22 cellular contexts compared by ENCODE assay signal in genomic region chr19:17942582-17943283, GRCh38. TPM values are rescaled to one million over a fixed set of nuclear protein-coding genes. Genes with fewer than 3 reads are reported as not detected.
A peak's percentile ranks its signal among the peaks of the same experiment; 100 is the strongest.
DNase-seq lines count a peak whose midpoint lies in the region; TF ChIP-seq lines count a peak whose summit lies in the region.
"Had no signal": no experiment of that assay in that cellular context is flagged by ENCODE, and none has a peak within 500 bp of the region (broad histone marks: within the 10 kb centered on the region; RNA-seq: fewer than 3 reads in every experiment).

No MANE protein-coding gene starts in this region.

- H3K9me3 ChIP-seq in iPS-15b (ENCODE audit: control insufficient read depth, insufficient read depth, low read length) (no peaks in the 10 kb centered on the region), thymus (ENCODE audit: control insufficient read depth) (no peaks in the 10 kb centered on the region), uterus (no peaks in the 10 kb centered on the region)
- H3K9me3 ChIP-seq: SJSA1, vagina had no signal

- peaks cover 6% of the 10 kb centered on the region for H3K4me1 ChIP-seq in iPS-15b (ENCODE audit: control insufficient read depth, insufficient read depth, low read length)
- H3K4me1 ChIP-seq in thymus (ENCODE audit: control insufficient read depth, insufficient read depth, low read length): peaks cover 5% of the 10 kb centered on the region
- H3K4me1 ChIP-seq in uterus: peaks cover 0 to 6% of the 10 kb centered on the region in 2 donors

- H3K4me3 ChIP-seq in iPS-15b (ENCODE audit: low read depth, low read length) (peak overlapping the region; percentile 68), thymus (ENCODE audit: low read length) (no peak overlapping the region), uterus (no peak overlapping the region)
- H3K4me3 ChIP-seq: GM12878, SJSA1, vagina had no signal

- intact Hi-C loops in uterus (cut with DNase I; ENCODE audit: low total_unique reads): no loop called here

- H3K36me3 ChIP-seq in iPS-15b (ENCODE audit: control insufficient read depth, insufficient read depth, low read length) (peaks cover 3% of the 10 kb centered on the region), thymus (ENCODE audit: control insufficient read depth, insufficient read depth) (peaks cover 22% of the 10 kb centered on the region), uterus (no peaks in the 10 kb centered on the region)

- peak overlapping the region; percentile 47 for H3K9ac ChIP-seq in iPS-15b (ENCODE audit: low read depth, low read length)

- DNase-seq in HUDEP-2 (lab: John Stamatoyannopoulos, UW; ENCODE audit: unreplicated experiment in 76 of 76) (peak in 75 of 76 experiments; percentile 68 to 99 (median 94)), uterus (no peak), T-helper 9 cell (no peak), NCI-H748 treated with DMSO at 0.1 percent for 48 hours (lab: John Stamatoyannopoulos, UW) (no peak)
- DNase-seq: activated CD4-positive, CD25-positive, alpha-beta regulatory T cell; activated CD8-positive, alpha-beta T cell treated with anti-CD3 and anti-CD28 coated beads for 36 hours; activated effector memory CD4-positive, alpha-beta T cell treated with anti-CD3 and anti-CD28 coated beads, Interleukin-2, amount 50 U/mL, for 16 hours; activated T-cell treated with anti-CD3 and anti-CD28 coated beads for 4 hours; brain microvascular endothelial cell; HFFc6; immature natural killer cell; NCI-H1092; NCI-H2081; NCI-H446 had no signal

- no peak for TF ChIP-seq POLR2A in uterus (IDR thresholded peaks at IDR 0.05)

- TF ChIP-seq CTCF in uterus (IDR thresholded peaks at IDR 0.05): no peak

- 96% methylated on average over 41 of the region's 41 CpGs for WGBS in thymus

- peak overlapping the region; percentile 55 for H3K27ac ChIP-seq in angular gyrus (ENCODE audit: low read depth, low read length)
- peak overlapping the region; percentile 13 for H3K27ac ChIP-seq in thymus (ENCODE audit: low read depth)
- H3K27ac ChIP-seq in uterus: no peak overlapping the region
- H3K27ac ChIP-seq: brain microvascular endothelial cell, SJSA1, vagina had no signal

- H3K27me3 ChIP-seq in iPS-15b (ENCODE audit: control insufficient read depth, insufficient read depth, low read length): no peaks in the 10 kb centered on the region
- H3K27me3 ChIP-seq in thymus (ENCODE audit: control insufficient read depth, insufficient read depth): no peaks in the 10 kb centered on the region
- no peaks in the 10 kb centered on the region for H3K27me3 ChIP-seq in uterus
- H3K27me3 ChIP-seq: brain microvascular endothelial cell, SJSA1, vagina had no signal

RNA-seq across cellular contexts. Expression of gene CCDC124, which starts 9.9 kb away (rescaled TPM):
- 78.8 TPM for polyA plus RNA-seq in thymus
- total RNA-seq in uterus: 10 to 100 TPM; 23.6 to 37.2 (median 28.3) TPM

RNA-seq across cellular contexts. Expression of gene KCNN1, which starts 24.2 kb away (rescaled TPM):
- 0.27 TPM for polyA plus RNA-seq in thymus
- total RNA-seq in uterus: 1 to 10 TPM in 1 of 4 donors, not detected in 3; 1.9 TPM
- total RNA-seq: HFFc6; SJSA1; subcutaneous adipose tissue; T-helper 2 cell treated with Interferon-gamma antibody and Interleukin-4, amounts not matched to agents 100 ng/mL and 5 ng/mL, for 36 hours had no signal
- polyA plus RNA-seq: immature natural killer cell had no signal

Comparison
In these comparisons a context has a peak if more than half of its experiments do, and no peak if none do; other contexts are left out.
1. DNase-seq: peak in HUDEP-2 (75 of 76); none in uterus (0 of 2), T-helper 9 cell (single experiment) and NCI-H748 treated with DMSO at 0.1 percent for 48 hours (single experiment).
2. H3K27ac ChIP-seq: peak in angular gyrus (single experiment) and thymus (single experiment); none in uterus (0 of 2).